8 cellular contexts compared by ENCODE assay signal in the genomic region with DNA sequence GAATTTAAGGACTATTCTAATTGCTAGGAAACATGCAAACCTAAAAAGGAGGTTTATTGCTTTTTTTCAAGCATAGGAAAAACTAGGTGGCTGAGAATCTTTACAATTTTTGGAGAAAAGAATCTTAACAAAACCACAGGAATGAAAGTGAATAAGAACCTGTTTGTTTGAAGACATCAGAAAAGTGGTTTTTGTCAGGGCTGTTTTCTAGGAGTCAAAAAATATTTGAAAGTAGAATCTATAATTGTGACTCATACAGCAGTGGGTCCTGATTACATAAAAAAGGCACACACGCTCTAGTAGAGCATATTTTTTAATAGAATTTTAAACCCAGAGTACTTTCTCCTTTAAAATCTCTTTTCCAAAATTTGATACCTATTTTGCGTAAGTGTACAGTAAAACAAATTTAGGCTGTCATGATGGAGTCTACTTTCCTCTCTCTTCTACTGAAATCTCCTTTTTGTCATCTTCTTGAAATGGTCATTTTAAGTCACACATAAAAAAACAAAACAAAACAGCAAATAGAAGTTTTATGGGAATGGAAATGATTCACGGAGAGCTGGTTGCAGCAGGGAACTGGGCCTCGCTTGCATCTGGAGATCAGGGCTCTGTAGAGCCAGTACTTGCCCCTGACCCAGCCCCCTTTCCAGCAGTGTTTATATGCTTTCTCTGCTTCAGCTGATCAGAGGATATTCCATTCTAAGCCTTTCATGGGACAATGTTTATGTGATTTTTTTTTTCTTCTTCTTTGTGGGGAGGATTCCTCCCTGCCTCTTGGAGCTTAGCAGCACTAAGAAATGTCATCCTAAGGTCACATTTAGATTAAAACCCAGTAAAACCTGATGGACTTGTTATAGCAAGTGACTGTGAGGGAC. TPM values are rescaled to one million over a fixed set of nuclear protein-coding genes. Genes with fewer than 3 reads are reported as not detected.
DNase-seq lines count a peak whose midpoint lies in the region; ATAC-seq and TF ChIP-seq lines count a peak whose summit lies in the region.

No MANE protein-coding gene starts in this region.

- ATAC-seq in GM21367 (IDR thresholded peaks at IDR 0.05; ENCODE audit: unreplicated experiment) = no peak
- ATAC-seq in GM18867 (IDR thresholded peaks at IDR 0.05; ENCODE audit: unreplicated experiment) = no peak
- no peak for ATAC-seq in HG03571 (IDR thresholded peaks at IDR 0.05; ENCODE audit: unreplicated experiment)

- TF ChIP-seq CTCF in DOHH2 (IDR thresholded peaks at IDR 0.05; ENCODE audit: low read depth, low read length, poor library complexity, severe bottlenecking) = no peak
- TF ChIP-seq CTCF in OCI-LY1 (IDR thresholded peaks at IDR 0.05; ENCODE audit: low read length) = no peak
- no peak for TF ChIP-seq CTCF in parathyroid adenoma (IDR thresholded peaks at IDR 0.05)

- H2AFZ ChIP-seq in OCI-LY1 (ENCODE audit: low read length) = 0 out of 2 replicates have a peak overlapping the region, but pooled peaks have one; percentile 18
- peak overlapping the region; percentile 80 for H2AFZ ChIP-seq in parathyroid adenoma

- H4K20me1 ChIP-seq in DOHH2 (ENCODE audit: control insufficient read depth, insufficient read depth, low read depth, low read length) = no peaks in the 10 kb centered on the region
- no peaks in the 10 kb centered on the region for H4K20me1 ChIP-seq in OCI-LY1 (ENCODE audit: insufficient read depth, low read length)

- H3K4me2 ChIP-seq in DOHH2 (ENCODE audit: low read length) (peak overlapping the region; percentile 56), OCI-LY1 (ENCODE audit: low read length) (peak overlapping the region; percentile 50), parathyroid adenoma (ENCODE audit: low read length) (peak overlapping the region; percentile 26)

- no peak for DNase-seq in RKO (ENCODE audit: low spot score)

- H3K9me2 ChIP-seq in DOHH2 (replicated peaks; ENCODE audit: control insufficient read depth, low read length) = no peaks in the 10 kb centered on the region
- H3K9me2 ChIP-seq in OCI-LY1 (ENCODE audit: low read depth, low read length) = no peaks in the 10 kb centered on the region

- H3K4me1 ChIP-seq in DOHH2 (ENCODE audit: control insufficient read depth, low read length) (peaks cover 24% of the 10 kb centered on the region), OCI-LY1 (ENCODE audit: insufficient read depth, low read length, severe bottlenecking) (peaks cover 60% of the 10 kb centered on the region), esophagus (ENCODE audit: control insufficient read depth in 2 of 2, insufficient read depth in 2 of 2, low read length in 1 of 2) (peaks cover 0 to 5% of the 10 kb centered on the region in 2 donors), parathyroid adenoma (peaks cover 7% of the 10 kb centered on the region)

- H3K79me2 ChIP-seq in DOHH2 (ENCODE audit: control insufficient read depth, low read length) (no peaks in the 10 kb centered on the region), OCI-LY1 (ENCODE audit: insufficient read depth, low read length) (no peaks in the 10 kb centered on the region), parathyroid adenoma (no peaks in the 10 kb centered on the region)

- WGBS in esophagus, 2 donors = 44 to 57% methylated on average over 4 of the region's 4 CpGs

- H3K27me3 ChIP-seq in DOHH2 (ENCODE audit: control insufficient read depth, low read length) (no peaks in the 10 kb centered on the region), OCI-LY1 (ENCODE audit: insufficient read depth, low read length) (no peaks in the 10 kb centered on the region), esophagus (ENCODE audit: control insufficient read depth in 1 of 2, insufficient read depth in 2 of 2, low read length in 2 of 2) (no peaks in the 10 kb centered on the region), parathyroid adenoma (ENCODE audit: control insufficient read depth, insufficient read depth, low read length) (no peaks in the 10 kb centered on the region)

- H3K27ac ChIP-seq in DOHH2 (ENCODE audit: low read depth, low read length) (no peak overlapping the region), OCI-LY1 (ENCODE audit: low read depth, low read length, poor library complexity, severe bottlenecking) (peak overlapping the region; percentile 68), esophagus (ENCODE audit: low read depth in 2 of 2, low read length in 1 of 2) (peak overlapping the region; percentile 91 to 92), parathyroid adenoma (peak overlapping the region; percentile 42)

- H3K4me3 ChIP-seq in DOHH2 (ENCODE audit: low read length) = peak overlapping the region; percentile 41
- peak overlapping the region; percentile 37 for H3K4me3 ChIP-seq in OCI-LY1 (ENCODE audit: low read depth, low read length, poor library complexity, severe bottlenecking)
- peak overlapping the region in 1 of 2 donors; percentile 7 for H3K4me3 ChIP-seq in esophagus (ENCODE audit: low read depth in 1 of 2, low read length in 2 of 2)
- H3K4me3 ChIP-seq in parathyroid adenoma (ENCODE audit: low read depth, low read length) = no peak overlapping the region

- H3K9ac ChIP-seq in OCI-LY1 (ENCODE audit: low read length) (peak overlapping the region; percentile 53), parathyroid adenoma (no peak overlapping the region)

- H3K36me3 ChIP-seq in DOHH2 (ENCODE audit: control insufficient read depth, low read length) (peaks cover 3% of the 10 kb centered on the region; the same call in 1 of the 2 replicates), OCI-LY1 (ENCODE audit: insufficient read depth, low read length) (no peaks in the 10 kb centered on the region), esophagus (ENCODE audit: control insufficient read depth in 2 of 2, insufficient read depth in 2 of 2, low read length in 1 of 2) (no peaks in the 10 kb centered on the region), parathyroid adenoma (ENCODE audit: control insufficient read depth, insufficient read depth, low read length) (no peaks in the 10 kb centered on the region)

- no peaks in the 10 kb centered on the region for H3K9me3 ChIP-seq in DOHH2 (ENCODE audit: control insufficient read depth, insufficient read depth, low read length)
- no peaks in the 10 kb centered on the region for H3K9me3 ChIP-seq in OCI-LY1 (ENCODE audit: low read length)
- no peaks in the 10 kb centered on the region for H3K9me3 ChIP-seq in esophagus (ENCODE audit: control insufficient read depth in 2 of 2, insufficient read depth in 1 of 2, low read depth in 1 of 2, low read length in 1 of 2)
- no peaks in the 10 kb centered on the region for H3K9me3 ChIP-seq in parathyroid adenoma (ENCODE audit: control insufficient read depth, low read length)

- H3F3A ChIP-seq in DOHH2 (ENCODE audit: control insufficient read depth, insufficient read depth) (peaks cover 8% of the 10 kb centered on the region; the same call in 1 of the 2 replicates), OCI-LY1 (ENCODE audit: insufficient read depth, low read length) (peaks cover 3% of the 10 kb centered on the region; the same call in 1 of the 2 replicates)

RNA-seq across cellular contexts. Expression of a gene that starts 59.1 kb away (rescaled TPM):
- 10 to 100 TPM; 31.7 to 51.9 TPM for polyA plus RNA-seq in esophagus
